1 cellular context compared by ENCODE assay signal in the genomic region with DNA sequence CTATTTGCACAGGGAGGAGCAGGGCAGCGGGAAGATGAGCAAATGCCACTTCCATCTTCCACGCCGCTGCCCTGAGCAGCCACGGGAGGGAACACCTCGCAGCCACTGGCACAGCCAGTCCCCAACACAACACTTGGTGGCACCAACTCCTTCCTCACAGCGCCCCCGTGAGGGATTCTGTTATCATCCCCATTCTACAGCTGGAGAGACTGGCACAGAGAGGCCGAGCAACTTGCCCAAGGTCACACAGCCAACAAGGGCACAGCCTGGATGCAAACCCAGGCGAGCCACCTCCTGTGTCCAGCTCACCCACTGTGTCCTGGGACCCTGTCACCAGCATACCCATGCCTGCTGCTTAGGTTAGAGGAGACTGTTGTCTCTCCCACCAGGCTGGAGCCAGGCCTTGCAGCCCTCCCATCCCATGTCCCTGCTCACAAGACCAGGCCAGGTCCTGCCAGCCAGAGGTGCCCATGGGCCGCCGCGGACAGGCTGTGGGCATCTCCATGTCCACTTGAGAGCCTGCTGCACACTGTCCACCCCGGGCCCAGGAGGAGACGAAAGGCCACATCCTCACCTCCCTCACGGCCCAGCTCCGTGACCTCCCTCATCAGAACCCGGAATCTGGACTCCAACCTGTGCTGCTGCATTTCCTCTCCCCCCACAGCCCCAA.
TF ChIP-seq lines count a peak whose summit lies in the region.

No MANE protein-coding gene starts in this region.

TF ChIP-seq in K562, 482 proteins besides CTCF, POLR2A, EP300 and RAD21 (continued from another document and continues in another):
- TF ChIP-seq ZNF592 (IDR thresholded peaks at IDR 0.05) (no peak), MITF (IDR thresholded peaks at IDR 0.05) (no peak), ARID3B (CRISPR knock-in tag; IDR thresholded peaks at IDR 0.05; ENCODE audit: borderline replicate concordance) (no peak), ZBTB43 (CRISPR knock-in tag; IDR thresholded peaks at IDR 0.05) (no peak), ELF2 (CRISPR knock-in tag; IDR thresholded peaks at IDR 0.05) (no peak), NUFIP1 (IDR thresholded peaks at IDR 0.05; ENCODE audit: partially characterized antibody) (no peak), ZC3H8 (IDR thresholded peaks at IDR 0.05) (no peak), SMAD1 (IDR thresholded peaks at IDR 0.05; ENCODE audit: low read depth, low read length, partially characterized antibody) (no peak), ELK1 (CRISPR knock-in tag; IDR thresholded peaks at IDR 0.05) (no peak), ZZZ3 (IDR thresholded peaks at IDR 0.05) (no peak), MGA (IDR thresholded peaks at IDR 0.05) (no peak), ZNF324 (CRISPR knock-in tag; IDR thresholded peaks at IDR 0.05) (no peak), MEIS2 (IDR thresholded peaks at IDR 0.05; ENCODE audit: partially characterized antibody) (no peak), RBM14 (IDR thresholded peaks at IDR 0.05; ENCODE audit: borderline replicate concordance, insufficient read depth, low read depth, low read length) (no peak), KHSRP (IDR thresholded peaks at IDR 0.05) (no peak), FOXA1 (IDR thresholded peaks at IDR 0.05; ENCODE audit: borderline replicate concordance) (no peak), DDX20 (tag; IDR thresholded peaks at IDR 0.05; ENCODE audit: low read depth) (no peak), RCOR1 (IDR thresholded peaks at IDR 0.05; ENCODE audit: borderline replicate concordance in 1 of 2, low read depth in 2 of 2, low read length in 2 of 2) (peak in 1 of 2 experiments; percentile 73; a peak in 2 of 4 replicates), ZFP36 (IDR thresholded peaks at IDR 0.05; ENCODE audit: low read depth, low read length, partially characterized antibody) (peak; percentile 96), ZBED1 (IDR thresholded peaks at IDR 0.05) (no peak), FOS (IDR thresholded peaks at IDR 0.05; ENCODE audit: extremely low read depth, insufficient read length) (no peak), RBM39 (optimal IDR thresholded peaks at IDR 0.05; ENCODE audit: low read depth, low read length) (no peak), ZNF586 (CRISPR knock-in tag; conservative IDR thresholded peaks at IDR 0.05) (no peak), PTTG1 (tag; IDR thresholded peaks at IDR 0.05; ENCODE audit: low read depth) (no peak), SP1 (CRISPR knock-in tag; IDR thresholded peaks at IDR 0.05) (no peak), PTBP1 (IDR thresholded peaks at IDR 0.05; ENCODE audit: low read depth, low read length) (peak; percentile 92)
- TF ChIP-seq, protein P1, sequence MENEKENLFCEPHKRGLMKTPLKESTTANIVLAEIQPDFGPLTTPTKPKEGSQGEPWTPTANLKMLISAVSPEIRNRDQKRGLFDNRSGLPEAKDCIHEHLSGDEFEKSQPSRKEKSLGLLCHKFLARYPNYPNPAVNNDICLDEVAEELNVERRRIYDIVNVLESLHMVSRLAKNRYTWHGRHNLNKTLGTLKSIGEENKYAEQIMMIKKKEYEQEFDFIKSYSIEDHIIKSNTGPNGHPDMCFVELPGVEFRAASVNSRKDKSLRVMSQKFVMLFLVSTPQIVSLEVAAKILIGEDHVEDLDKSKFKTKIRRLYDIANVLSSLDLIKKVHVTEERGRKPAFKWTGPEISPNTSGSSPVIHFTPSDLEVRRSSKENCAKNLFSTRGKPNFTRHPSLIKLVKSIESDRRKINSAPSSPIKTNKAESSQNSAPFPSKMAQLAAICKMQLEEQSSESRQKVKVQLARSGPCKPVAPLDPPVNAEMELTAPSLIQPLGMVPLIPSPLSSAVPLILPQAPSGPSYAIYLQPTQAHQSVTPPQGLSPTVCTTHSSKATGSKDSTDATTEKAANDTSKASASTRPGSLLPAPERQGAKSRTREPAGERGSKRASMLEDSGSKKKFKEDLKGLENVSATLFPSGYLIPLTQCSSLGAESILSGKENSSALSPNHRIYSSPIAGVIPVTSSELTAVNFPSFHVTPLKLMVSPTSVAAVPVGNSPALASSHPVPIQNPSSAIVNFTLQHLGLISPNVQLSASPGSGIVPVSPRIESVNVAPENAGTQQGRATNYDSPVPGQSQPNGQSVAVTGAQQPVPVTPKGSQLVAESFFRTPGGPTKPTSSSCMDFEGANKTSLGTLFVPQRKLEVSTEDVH (IDR thresholded peaks at IDR 0.05; ENCODE audit: low read depth, partially characterized antibody): no peak
